ENCODE assay signal across 1 cellular context in genomic region chr12:62259993-62260732, GRCh38.
TF ChIP-seq lines count a peak whose summit lies in the region.

Gene USP15, plus strand, starts transcription at chr12:62260404. Its CDS starts 11 bp downstream, at chr12:62260415.

TF ChIP-seq in WTC11, 78 proteins besides CTCF, POLR2A, EP300 and RAD21 (continued from another document):
- TF ChIP-seq ARID4B (CRISPR knock-in tag; IDR thresholded peaks at IDR 0.05; ENCODE audit: borderline replicate concordance) (peak; percentile 65; the same call in 1 of the 2 replicates), OVOL2 (CRISPR knock-in tag; IDR thresholded peaks at IDR 0.05; ENCODE audit: borderline replicate concordance) (no peak), ZNF512 (CRISPR knock-in tag; IDR thresholded peaks at IDR 0.05; ENCODE audit: borderline replicate concordance) (no peak), ZNF317 (CRISPR knock-in tag; IDR thresholded peaks at IDR 0.05; ENCODE audit: borderline replicate concordance, low read depth) (no peak), SMAD4 (CRISPR knock-in tag; IDR thresholded peaks at IDR 0.05) (no peak), ETV6 (CRISPR knock-in tag; IDR thresholded peaks at IDR 0.05) (peak; percentile 91), TEAD1 (CRISPR knock-in tag; IDR thresholded peaks at IDR 0.05) (0 out of 2 replicates have a peak, but pooled peaks have one; percentile 61), PRRX2 (CRISPR knock-in tag; IDR thresholded peaks at IDR 0.05) (0 out of 2 replicates have a peak, but pooled peaks have one; percentile 73), TCF7 (CRISPR knock-in tag; IDR thresholded peaks at IDR 0.05; ENCODE audit: low read depth) (no peak), FOXP1 (CRISPR knock-in tag; IDR thresholded peaks at IDR 0.05; ENCODE audit: borderline replicate concordance) (peak; percentile 71; the same call in 1 of the 2 replicates), ZNF416 (CRISPR knock-in tag; IDR thresholded peaks at IDR 0.05) (no peak), USF2 (CRISPR knock-in tag; IDR thresholded peaks at IDR 0.05) (peak; percentile 48; the same call in 1 of the 2 replicates), NFE2L1 (CRISPR knock-in tag; IDR thresholded peaks at IDR 0.05) (no peak), PREB (CRISPR knock-in tag; IDR thresholded peaks at IDR 0.05; ENCODE audit: borderline replicate concordance) (no peak), ZNF425 (CRISPR knock-in tag; conservative IDR thresholded peaks at IDR 0.05) (no peak), HMGXB4 (CRISPR knock-in tag; IDR thresholded peaks at IDR 0.05) (peak; percentile 96), NR1H2 (CRISPR knock-in tag; IDR thresholded peaks at IDR 0.05) (no peak), SMAD3 (CRISPR knock-in tag; IDR thresholded peaks at IDR 0.05; ENCODE audit: borderline replicate concordance) (no peak; the same call in none of the 2 replicates), SP1 (CRISPR knock-in tag; conservative IDR thresholded peaks at IDR 0.05) (peak; percentile 97), CREM (CRISPR knock-in tag; IDR thresholded peaks at IDR 0.05) (peak; percentile 80; the same call in 1 of the 2 replicates), PRDM15 (CRISPR knock-in tag; IDR thresholded peaks at IDR 0.05) (peak; percentile 96), HMGA2 (CRISPR knock-in tag; IDR thresholded peaks at IDR 0.05) (no peak), ATF1 (CRISPR knock-in tag; IDR thresholded peaks at IDR 0.05) (no peak), ERG (CRISPR knock-in tag; IDR thresholded peaks at IDR 0.05) (no peak), ZNF138 (CRISPR knock-in tag; conservative IDR thresholded peaks at IDR 0.05) (no peak), MLX (CRISPR knock-in tag; IDR thresholded peaks at IDR 0.05) (no peak), KAT7 (CRISPR knock-in tag; IDR thresholded peaks at IDR 0.05; ENCODE audit: borderline replicate concordance) (peak; percentile 25; the same call in 1 of the 2 replicates), ZSCAN18 (CRISPR knock-in tag; IDR thresholded peaks at IDR 0.05) (no peak), E2F5 (CRISPR knock-in tag; IDR thresholded peaks at IDR 0.05) (0 out of 2 replicates have a peak, but pooled peaks have one; percentile 45)
